In the genomic region with DNA sequence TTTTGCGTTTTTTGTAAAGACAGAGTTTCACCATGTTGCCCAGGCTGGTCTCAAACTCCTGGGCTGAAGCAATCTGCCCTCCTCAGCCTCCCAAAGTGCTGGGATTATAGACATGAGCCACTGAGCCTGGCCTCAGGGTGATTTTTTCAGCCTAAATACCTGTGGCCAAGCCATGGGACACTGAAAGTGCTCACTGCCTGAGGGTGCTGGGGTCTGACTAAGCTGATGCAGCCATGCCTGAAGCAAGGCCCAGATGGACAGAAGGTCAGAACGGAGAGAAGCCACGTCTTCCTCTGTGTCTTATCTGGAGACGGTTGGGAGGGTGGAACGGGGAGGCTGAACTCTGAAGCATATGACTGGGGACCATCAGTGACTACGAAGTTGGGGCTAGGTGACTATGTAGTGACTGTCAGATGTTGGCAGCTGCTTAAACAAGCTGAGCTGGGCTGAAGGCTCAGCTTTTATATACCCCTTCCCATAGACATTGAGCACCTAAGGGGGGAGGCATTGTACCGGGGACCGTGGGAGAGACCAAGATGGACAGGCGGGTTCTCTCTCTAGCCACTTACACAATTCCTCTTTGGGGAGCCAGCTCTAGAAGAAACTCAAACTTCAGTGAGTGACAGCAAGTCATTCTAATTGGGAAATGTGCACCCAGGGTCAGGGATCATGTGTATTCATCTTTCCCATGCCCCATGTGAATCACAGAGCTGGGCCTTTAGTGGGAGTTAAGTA, we compare ENCODE assay signal across 20 cellular contexts.
"Had no signal": no experiment of that assay in that cellular context is flagged by ENCODE, and none has a peak within 500 bp of the region (broad histone marks: within the 10 kb centered on the region; RNA-seq: fewer than 3 reads in every experiment).

No MANE protein-coding gene starts in this region.

- H3K36me3 Mint-ChIP-seq: stimulated activated naive B cell treated with anti-CD40 and anti-IgM and Interleukin-4, amounts not matched to agents 10 μg/mL and 1 μg/mL and 100 μg/mL, for 72 hours had no signal

- H3K4me3 ChIP-seq: colonic mucosa, neural progenitor cell, pancreas, psoas muscle, sigmoid colon, skin epidermis had no signal

- H3K36me3 ChIP-seq: colonic mucosa, neural progenitor cell, pancreas, sigmoid colon had no signal

- H3K4me1 ChIP-seq: colonic mucosa, foreskin keratinocyte had no signal

- H3K4me3 Mint-ChIP-seq: mesothelial cell of epicardium; natural killer cell treated with Interleukin-12 subunit alpha and Interleukin-12 subunit beta and Interleukin-15 and Interleukin-18, amount 100 ng/mL, for 72 hours; neural progenitor cell; stimulated activated naive B cell treated with anti-CD40 and anti-IgM and Interleukin-4, amounts not matched to agents 10 μg/mL and 1 μg/mL and 100 μg/mL, for 72 hours; stimulated activated naive CD8-positive, alpha-beta T cell treated with anti-CD3 and anti-CD28 coated beads, Interleukin-15, amount 100 ng/mL, for 72 hours; type B pancreatic cell had no signal

- H3K4me1 Mint-ChIP-seq: stimulated activated naive B cell treated with anti-CD40 and anti-IgM and Interleukin-4, amounts not matched to agents 10 μg/mL and 1 μg/mL and 100 μg/mL, for 72 hours; stimulated activated naive CD8-positive, alpha-beta T cell treated with anti-CD3 and anti-CD28 coated beads, Interleukin-15, amount 100 ng/mL, for 72 hours had no signal

- H3K9ac ChIP-seq: neural progenitor cell had no signal

- H3K9me3 ChIP-seq: colonic mucosa had no signal

- H3K27me3 ChIP-seq: colonic mucosa, foreskin keratinocyte, neural progenitor cell, pancreas, sigmoid colon had no signal

- H3K27ac Mint-ChIP-seq: mesothelial cell of epicardium; natural killer cell treated with Interleukin-12 subunit alpha and Interleukin-12 subunit beta and Interleukin-15 and Interleukin-18, amount 100 ng/mL, for 72 hours; neural progenitor cell; stimulated activated naive B cell treated with anti-CD40 and anti-IgM and Interleukin-4, amounts not matched to agents 10 μg/mL and 1 μg/mL and 100 μg/mL, for 72 hours; stimulated activated naive CD8-positive, alpha-beta T cell treated with anti-CD3 and anti-CD28 coated beads, Interleukin-15, amount 100 ng/mL, for 72 hours; type B pancreatic cell had no signal

- DNase-seq: colonic mucosa; dermis blood vessel endothelial cell; foreskin keratinocyte; kidney; left cardiac atrium; left ventricle myocardium superior; nucleus accumbens; pancreas; psoas muscle; retina; sigmoid colon; stimulated activated CD4-positive, alpha-beta T cell treated with anti-CD3 and anti-CD28 coated beads, Interleukin-2, amount 100 ng/mL, for 24 hours; stimulated activated CD4-positive, alpha-beta T cell treated with anti-CD3 and anti-CD28 coated beads, Interleukin-4, amount 100 ng/mL, for 4 hours; stimulated activated naive B cell treated with anti-CD40 and anti-IgM and Interleukin-4, amounts not matched to agents 10 μg/mL and 1 μg/mL and 100 μg/mL, for 72 hours; stimulated activated naive CD8-positive, alpha-beta T cell treated with anti-CD3 and anti-CD28 coated beads, Interleukin-15, amount 100 ng/mL, for 72 hours had no signal

- H3K27ac ChIP-seq: colonic mucosa, foreskin keratinocyte, neural progenitor cell, psoas muscle, sigmoid colon, skin epidermis had no signal

- ATAC-seq: foreskin keratinocyte; left cardiac atrium; left ventricle myocardium superior; natural killer cell treated with Interleukin-12 subunit alpha and Interleukin-12 subunit beta and Interleukin-15 and Interleukin-18, amount 100 ng/mL, for 72 hours; pancreas; psoas muscle; stimulated activated naive B cell treated with anti-CD40 and anti-IgM and Interleukin-4, amounts not matched to agents 10 μg/mL and 1 μg/mL and 100 μg/mL, for 72 hours; stimulated activated naive CD8-positive, alpha-beta T cell treated with anti-CD3 and anti-CD28 coated beads, Interleukin-15, amount 100 ng/mL, for 72 hours had no signal
